In genomic region chr3:42685363-42685881, GRCh38 we compare ENCODE assay signal across 14 cellular contexts. TPM values are rescaled to one million over a fixed set of nuclear protein-coding genes. Genes with fewer than 3 reads are reported as not detected.
DNase-seq lines count a peak whose midpoint lies in the region; ATAC-seq and TF ChIP-seq lines count a peak whose summit lies in the region.
"Had no signal": no experiment of that assay in that cellular context is flagged by ENCODE, and none has a peak within 500 bp of the region (broad histone marks: within the 10 kb centered on the region; RNA-seq: fewer than 3 reads in every experiment).

A gene with protein sequence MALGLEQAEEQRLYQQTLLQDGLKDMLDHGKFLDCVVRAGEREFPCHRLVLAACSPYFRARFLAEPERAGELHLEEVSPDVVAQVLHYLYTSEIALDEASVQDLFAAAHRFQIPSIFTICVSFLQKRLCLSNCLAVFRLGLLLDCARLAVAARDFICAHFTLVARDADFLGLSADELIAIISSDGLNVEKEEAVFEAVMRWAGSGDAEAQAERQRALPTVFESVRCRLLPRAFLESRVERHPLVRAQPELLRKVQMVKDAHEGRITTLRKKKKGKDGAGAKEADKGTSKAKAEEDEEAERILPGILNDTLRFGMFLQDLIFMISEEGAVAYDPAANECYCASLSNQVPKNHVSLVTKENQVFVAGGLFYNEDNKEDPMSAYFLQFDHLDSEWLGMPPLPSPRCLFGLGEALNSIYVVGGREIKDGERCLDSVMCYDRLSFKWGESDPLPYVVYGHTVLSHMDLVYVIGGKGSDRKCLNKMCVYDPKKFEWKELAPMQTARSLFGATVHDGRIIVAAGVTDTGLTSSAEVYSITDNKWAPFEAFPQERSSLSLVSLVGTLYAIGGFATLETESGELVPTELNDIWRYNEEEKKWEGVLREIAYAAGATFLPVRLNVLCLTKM (plus strand): TSS chr3:42685537. CDS start chr3:42685619, 82 bp downstream.

- peaks cover 2% of the 10 kb centered on the region for H3K4me1 Mint-ChIP-seq in activated naive CD8-positive, alpha-beta T cell (ENCODE audit: low read depth)
- no peaks in the 10 kb centered on the region for H3K4me1 Mint-ChIP-seq in activated naive CD8-positive, alpha-beta T cell treated with anti-CD3 and anti-CD28 coated beads, Interleukin-2, amount 50 U/mL, for 24 hours
- H3K4me1 Mint-ChIP-seq in type B pancreatic cell (ENCODE audit: unreplicated experiment), result peaks cover 6% of the 10 kb centered on the region

- no peak for DNase-seq in activated naive CD8-positive, alpha-beta T cell treated with anti-CD3 and anti-CD28 coated beads, Interleukin-2, amount 50 U/mL, for 24 hours
- DNase-seq in coronary artery (ENCODE audit: low spot score), result no peak
- peak; percentile 91 for DNase-seq in myocyte (ENCODE audit: low read depth)
- DNase-seq in type B pancreatic cell (ENCODE audit: extremely low spot score, unreplicated experiment), result no peak
- no peak for DNase-seq in amniotic stem cell (lab: John Stamatoyannopoulos, UW)
- no peak for DNase-seq in HuH-7 (ENCODE audit: low spot score)
- DNase-seq in erythroblast (lab: John Stamatoyannopoulos, UW), result no peak
- DNase-seq: activated CD4-positive, alpha-beta T cell treated with anti-CD3 and anti-CD28 coated beads, Interleukin-2, amount 50 U/mL, for 48 hours; amygdala; NCI-H1417 treated with DMSO at 0.1 percent for 48 hours had no signal

- H3K4me3 Mint-ChIP-seq in activated naive CD8-positive, alpha-beta T cell, result peak within 1 kb of the TSS; percentile 56
- H3K4me3 Mint-ChIP-seq in activated naive CD8-positive, alpha-beta T cell treated with anti-CD3 and anti-CD28 coated beads, Interleukin-2, amount 50 U/mL, for 24 hours, result no peak within 1 kb of the TSS
- no peak within 1 kb of the TSS for H3K4me3 Mint-ChIP-seq in type B pancreatic cell
- H3K4me3 Mint-ChIP-seq: neural progenitor cell had no signal

- peaks cover 9% of the 10 kb centered on the region for H3K27me3 Mint-ChIP-seq in activated naive CD8-positive, alpha-beta T cell
- peaks cover 23% of the 10 kb centered on the region for H3K27me3 Mint-ChIP-seq in activated naive CD8-positive, alpha-beta T cell treated with anti-CD3 and anti-CD28 coated beads, Interleukin-2, amount 50 U/mL, for 24 hours
- H3K27me3 Mint-ChIP-seq in type B pancreatic cell, result peaks cover 13% of the 10 kb centered on the region

- no peaks in the 10 kb centered on the region for H3K36me3 Mint-ChIP-seq in activated naive CD8-positive, alpha-beta T cell
- H3K36me3 Mint-ChIP-seq in activated naive CD8-positive, alpha-beta T cell treated with anti-CD3 and anti-CD28 coated beads, Interleukin-2, amount 50 U/mL, for 24 hours (ENCODE audit: low read depth), result no peaks in the 10 kb centered on the region
- H3K36me3 Mint-ChIP-seq in type B pancreatic cell, result no peaks in the 10 kb centered on the region
- H3K36me3 Mint-ChIP-seq: neural progenitor cell had no signal

- ATAC-seq in activated naive CD8-positive, alpha-beta T cell treated with anti-CD3 and anti-CD28 coated beads, Interleukin-2, amount 50 U/mL, for 24 hours, result no peak

- TF ChIP-seq CTCF in coronary artery (IDR thresholded peaks at IDR 0.05), result no peak
- no peak for TF ChIP-seq CTCF in type B pancreatic cell (conservative IDR thresholded peaks at IDR 0.05)

- TF ChIP-seq POLR2A in erythroblast (IDR thresholded peaks at IDR 0.05; ENCODE audit: low read length), result no peak

- H3K4me3 ChIP-seq in coronary artery, result peak within 1 kb of the TSS; percentile 55
- H3K4me3 ChIP-seq: BLaER1, neural progenitor cell had no signal

- H3K9me3 Mint-ChIP-seq in activated naive CD8-positive, alpha-beta T cell (ENCODE audit: low read depth), result no peaks in the 10 kb centered on the region
- no peaks in the 10 kb centered on the region for H3K9me3 Mint-ChIP-seq in activated naive CD8-positive, alpha-beta T cell treated with anti-CD3 and anti-CD28 coated beads, Interleukin-2, amount 50 U/mL, for 24 hours
- no peaks in the 10 kb centered on the region for H3K9me3 Mint-ChIP-seq in type B pancreatic cell
- H3K9me3 Mint-ChIP-seq: neural progenitor cell had no signal

- no peak within 1 kb of the TSS for H3K27ac Mint-ChIP-seq in activated naive CD8-positive, alpha-beta T cell
- no peak within 1 kb of the TSS for H3K27ac Mint-ChIP-seq in activated naive CD8-positive, alpha-beta T cell treated with anti-CD3 and anti-CD28 coated beads, Interleukin-2, amount 50 U/mL, for 24 hours
- peak within 1 kb of the TSS; percentile 94 for H3K27ac Mint-ChIP-seq in type B pancreatic cell
- H3K27ac Mint-ChIP-seq: neural progenitor cell had no signal

- H3K27ac ChIP-seq in coronary artery, result peak within 1 kb of the TSS; percentile 77 to 84
- H3K27ac ChIP-seq: BLaER1, neural progenitor cell had no signal

RNA-seq across cellular contexts. Expression of the gene that starts here (rescaled TPM):
- total RNA-seq in myocyte (55.6 and 67.1 TPM in 2 replicates), type B pancreatic cell (ENCODE audit: low replicate concordance) (0.12 TPM in 1 of 2 replicates, not detected in the other)
- 9.5 TPM for polyA plus RNA-seq in myocyte (2012)
- total RNA-seq: G401 had no signal

Comparison
In these comparisons a context has a peak if more than half of its experiments do, and no peak if none do; other contexts are left out.
1. RNA of the gene that starts here (total RNA-seq): 55.6 to 67.1 TPM in myocyte; 0.12 TPM in type B pancreatic cell; every median in the first group is over 10 times any median in the second.